Comparison of ENCODE assay signal across 8 cellular contexts in genomic region chr5:122500245-122501086, GRCh38.
A peak's percentile ranks its signal among the peaks of the same experiment; 100 is the strongest.
DNase-seq lines count a peak whose midpoint lies in the region; ATAC-seq and TF ChIP-seq lines count a peak whose summit lies in the region.

No MANE protein-coding gene starts in this region.

- H3K27ac ChIP-seq in SJCRH30 (no peak overlapping the region), ovary (peak overlapping the region; percentile 20 to 74)

- H3K4me3 ChIP-seq in SJCRH30 (no peak overlapping the region), fibroblast of villous mesenchyme (ENCODE audit: low read depth, low read length) (no peak overlapping the region), ovary (no peak overlapping the region)

- TF ChIP-seq CTCF in fibroblast of villous mesenchyme (IDR thresholded peaks at IDR 0.05; ENCODE audit: insufficient read depth, low read depth, low read length) (peak; percentile 65), ovary (IDR thresholded peaks at IDR 0.05) (peak; percentile 38 to 53 (median 39))

- no peaks in the 10 kb centered on the region for H3K9me3 ChIP-seq in SJCRH30 (replicated peaks)
- no peaks in the 10 kb centered on the region for H3K9me3 ChIP-seq in ovary

- no peaks in the 10 kb centered on the region for H3K4me1 ChIP-seq in SJCRH30
- peaks cover 10% of the 10 kb centered on the region for H3K4me1 ChIP-seq in ovary (ENCODE audit: insufficient read depth)

- H3K27me3 ChIP-seq in SJCRH30 (no peaks in the 10 kb centered on the region), ovary (no peaks in the 10 kb centered on the region)

- H3K36me3 ChIP-seq in SJCRH30 (no peaks in the 10 kb centered on the region), ovary (no peaks in the 10 kb centered on the region)

- WGBS in ovary, 3 donors, result 36 to 37% (median 37%) methylated on average over 12 of the region's 12 CpGs

- peak; percentile 44 for ATAC-seq in HG02870 (IDR thresholded peaks at IDR 0.05; ENCODE audit: unreplicated experiment)
- ATAC-seq in HG02840 (IDR thresholded peaks at IDR 0.05; ENCODE audit: low FRiP score, unreplicated experiment), result no peak
- ATAC-seq in HG03439 (IDR thresholded peaks at IDR 0.05; ENCODE audit: unreplicated experiment), result no peak

- peak; percentile 72 for DNase-seq in ELR (ENCODE audit: low read depth)
- DNase-seq in SJCRH30, result peak; percentile 51 to 70
- DNase-seq in fibroblast of villous mesenchyme (ENCODE audit: low read depth), result peak; percentile 65
- DNase-seq in ovary, result peak in 4 of 5 donors; percentile 47 to 73 (median 59)
- DNase-seq in stimulated activated CD4-positive, alpha-beta T cell treated with anti-CD3 and anti-CD28 coated beads, Interleukin-4, amount 100 ng/mL, for 1 hour, result no peak

- intact Hi-C loops in ovary (cut with DNase I), result loop anchor here in 1 of 4 donors (10.0 kb wide), 1 partner anchor 306 kb away; no protein-coding TSS in a partner anchor

- TF ChIP-seq POLR2A in ovary (IDR thresholded peaks at IDR 0.05), result no peak

- TF ChIP-seq EP300 in ovary (IDR thresholded peaks at IDR 0.05), result no peak
